ENCODE assay signal across 1 cellular context in the genomic region with DNA sequence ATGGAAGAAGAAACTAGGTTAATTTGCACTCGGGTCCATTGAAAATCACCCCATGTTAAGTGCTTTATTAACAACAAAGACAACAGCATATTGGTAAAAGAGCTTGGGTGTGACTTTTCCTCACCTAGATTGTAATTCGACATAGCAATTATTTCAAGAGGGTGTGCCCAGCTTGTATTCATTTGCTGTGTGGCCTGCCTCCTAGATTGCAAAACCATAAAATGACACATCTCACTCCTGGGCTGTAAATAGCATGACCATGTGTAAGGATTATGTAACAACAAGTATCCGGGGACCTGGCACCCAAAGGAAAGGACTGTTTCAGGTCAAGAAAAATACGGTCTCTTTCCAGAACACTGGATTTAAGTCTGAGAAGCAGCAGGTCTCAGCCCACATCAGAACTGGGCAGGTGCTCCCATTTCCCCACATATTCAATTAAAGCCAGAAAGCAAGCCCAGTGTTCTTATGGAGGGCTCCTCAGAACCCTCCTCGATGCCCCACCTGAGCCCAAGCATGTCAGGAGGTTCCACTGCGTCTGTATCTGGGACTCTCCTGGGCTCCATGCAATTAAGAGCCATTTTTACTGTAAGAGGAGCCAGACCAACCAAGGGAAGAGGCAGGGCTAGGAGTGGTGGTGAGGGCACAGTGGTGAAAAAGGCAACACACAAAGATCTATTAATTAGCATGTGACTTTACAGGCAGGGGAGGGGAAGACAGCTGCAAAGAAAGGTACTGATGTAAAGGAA.
TF ChIP-seq lines count a peak whose summit lies in the region.

No MANE protein-coding gene starts in this region.

TF ChIP-seq in HCT116, 20 proteins besides CTCF, POLR2A, EP300 and RAD21 (continued from another document):
- TF ChIP-seq CEBPB (IDR thresholded peaks at IDR 0.05; ENCODE audit: low read depth) (peak; percentile 92), SRF (IDR thresholded peaks at IDR 0.05; ENCODE audit: low read depth) (no peak)
